1 cellular context compared by ENCODE assay signal in the genomic region with DNA sequence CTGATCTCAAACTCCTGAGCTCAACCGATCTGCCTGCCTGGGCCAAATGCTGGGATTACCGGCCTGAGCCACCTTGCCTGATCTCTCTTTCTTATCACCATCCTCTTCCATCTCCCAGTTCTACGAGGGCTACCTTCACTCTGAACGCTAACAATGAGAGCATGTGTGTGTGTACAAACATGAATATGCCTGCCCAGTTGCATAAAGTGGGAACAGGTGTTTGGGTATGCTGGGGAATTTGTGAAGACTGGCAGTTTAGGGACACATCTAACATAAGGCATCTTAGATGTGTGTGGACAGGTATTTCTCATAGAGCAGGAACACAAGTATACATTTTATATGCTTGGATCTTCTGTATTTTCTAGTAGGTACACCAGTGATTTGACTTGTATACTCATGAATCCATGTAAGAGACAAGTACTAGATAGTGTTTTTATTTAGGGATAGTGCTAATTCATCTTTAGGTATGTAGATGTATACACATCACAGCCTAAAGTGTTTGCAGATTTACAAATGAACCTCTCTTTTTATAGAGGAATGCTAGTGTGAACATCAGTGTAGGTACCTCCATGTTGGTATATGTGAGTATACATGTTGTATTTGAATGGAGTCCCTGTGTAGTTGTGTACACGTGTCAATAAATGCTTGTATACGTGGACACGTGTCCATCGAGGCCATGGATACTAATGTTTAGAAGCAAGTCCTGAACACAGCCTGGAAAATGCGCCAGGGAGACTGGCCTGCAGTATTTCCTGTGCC.
TF ChIP-seq lines count a peak whose summit lies in the region.

No MANE protein-coding gene starts in this region.

TF ChIP-seq in HEK293, 187 proteins besides CTCF, POLR2A, EP300 and RAD21 (continued from another document):
- TF ChIP-seq, protein P1, sequence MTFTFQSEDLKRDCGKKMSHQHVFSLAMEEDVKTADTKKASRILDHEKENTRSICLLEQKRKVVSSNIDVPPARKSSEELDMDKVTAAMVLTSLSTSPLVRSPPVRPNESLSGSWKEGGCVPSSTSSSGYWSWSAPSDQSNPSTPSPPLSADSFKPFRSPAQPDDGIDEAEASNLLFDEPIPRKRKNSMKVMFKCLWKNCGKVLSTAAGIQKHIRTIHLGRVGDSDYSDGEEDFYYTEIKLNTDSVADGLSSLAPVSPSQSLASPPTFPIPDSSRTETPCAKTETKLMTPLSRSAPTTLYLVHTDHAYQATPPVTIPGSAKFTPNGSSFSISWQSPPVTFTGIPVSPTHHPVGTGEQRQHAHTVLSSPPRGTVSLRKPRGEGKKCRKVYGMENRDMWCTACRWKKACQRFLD (tag by site-specific recombination; IDR thresholded peaks at IDR 0.05): no peak
- TF ChIP-seq ZNF48 (tag by site-specific recombination; IDR thresholded peaks at IDR 0.05) (no peak), ZXDB (tag by site-specific recombination; IDR thresholded peaks at IDR 0.05) (no peak; the same call in 1 of the 2 replicates), ZNF184 (tag by site-specific recombination; IDR thresholded peaks at IDR 0.05) (no peak), ZNF510 (tag by site-specific recombination; IDR thresholded peaks at IDR 0.05; ENCODE audit: insufficient replicate concordance) (no peak), ZNF785 (tag by site-specific recombination; IDR thresholded peaks at IDR 0.05) (no peak), ZNF433 (tag by site-specific recombination; IDR thresholded peaks at IDR 0.05; ENCODE audit: low read depth) (no peak), ZNF223 (tag by site-specific recombination; IDR thresholded peaks at IDR 0.05) (no peak), ZNF391 (tag by site-specific recombination; IDR thresholded peaks at IDR 0.05; ENCODE audit: borderline replicate concordance, low read depth) (no peak), ZNF621 (tag by site-specific recombination; IDR thresholded peaks at IDR 0.05) (no peak)
- TF ChIP-seq, protein P2, sequence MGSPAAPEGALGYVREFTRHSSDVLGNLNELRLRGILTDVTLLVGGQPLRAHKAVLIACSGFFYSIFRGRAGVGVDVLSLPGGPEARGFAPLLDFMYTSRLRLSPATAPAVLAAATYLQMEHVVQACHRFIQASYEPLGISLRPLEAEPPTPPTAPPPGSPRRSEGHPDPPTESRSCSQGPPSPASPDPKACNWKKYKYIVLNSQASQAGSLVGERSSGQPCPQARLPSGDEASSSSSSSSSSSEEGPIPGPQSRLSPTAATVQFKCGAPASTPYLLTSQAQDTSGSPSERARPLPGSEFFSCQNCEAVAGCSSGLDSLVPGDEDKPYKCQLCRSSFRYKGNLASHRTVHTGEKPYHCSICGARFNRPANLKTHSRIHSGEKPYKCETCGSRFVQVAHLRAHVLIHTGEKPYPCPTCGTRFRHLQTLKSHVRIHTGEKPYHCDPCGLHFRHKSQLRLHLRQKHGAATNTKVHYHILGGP (tag by site-specific recombination; IDR thresholded peaks at IDR 0.05): no peak
- TF ChIP-seq, protein P3, sequence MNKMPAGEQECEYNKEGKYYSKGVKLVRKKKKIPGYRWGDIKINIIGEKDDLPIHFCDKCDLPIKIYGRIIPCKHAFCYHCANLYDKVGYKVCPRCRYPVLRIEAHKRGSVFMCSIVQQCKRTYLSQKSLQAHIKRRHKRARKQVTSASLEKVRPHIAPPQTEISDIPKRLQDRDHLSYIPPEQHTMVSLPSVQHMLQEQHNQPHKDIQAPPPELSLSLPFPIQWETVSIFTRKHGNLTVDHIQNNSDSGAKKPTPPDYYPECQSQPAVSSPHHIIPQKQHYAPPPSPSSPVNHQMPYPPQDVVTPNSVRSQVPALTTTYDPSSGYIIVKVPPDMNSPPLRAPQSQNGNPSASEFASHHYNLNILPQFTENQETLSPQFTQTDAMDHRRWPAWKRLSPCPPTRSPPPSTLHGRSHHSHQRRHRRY (tag by site-specific recombination; IDR thresholded peaks at IDR 0.05): no peak
- TF ChIP-seq, protein P4, sequence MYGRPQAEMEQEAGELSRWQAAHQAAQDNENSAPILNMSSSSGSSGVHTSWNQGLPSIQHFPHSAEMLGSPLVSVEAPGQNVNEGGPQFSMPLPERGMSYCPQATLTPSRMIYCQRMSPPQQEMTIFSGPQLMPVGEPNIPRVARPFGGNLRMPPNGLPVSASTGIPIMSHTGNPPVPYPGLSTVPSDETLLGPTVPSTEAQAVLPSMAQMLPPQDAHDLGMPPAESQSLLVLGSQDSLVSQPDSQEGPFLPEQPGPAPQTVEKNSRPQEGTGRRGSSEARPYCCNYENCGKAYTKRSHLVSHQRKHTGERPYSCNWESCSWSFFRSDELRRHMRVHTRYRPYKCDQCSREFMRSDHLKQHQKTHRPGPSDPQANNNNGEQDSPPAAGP (tag by site-specific recombination; IDR thresholded peaks at IDR 0.05): no peak
TF ChIP-seq in HEK293: peak in this region for 0.
